In the genomic region with DNA sequence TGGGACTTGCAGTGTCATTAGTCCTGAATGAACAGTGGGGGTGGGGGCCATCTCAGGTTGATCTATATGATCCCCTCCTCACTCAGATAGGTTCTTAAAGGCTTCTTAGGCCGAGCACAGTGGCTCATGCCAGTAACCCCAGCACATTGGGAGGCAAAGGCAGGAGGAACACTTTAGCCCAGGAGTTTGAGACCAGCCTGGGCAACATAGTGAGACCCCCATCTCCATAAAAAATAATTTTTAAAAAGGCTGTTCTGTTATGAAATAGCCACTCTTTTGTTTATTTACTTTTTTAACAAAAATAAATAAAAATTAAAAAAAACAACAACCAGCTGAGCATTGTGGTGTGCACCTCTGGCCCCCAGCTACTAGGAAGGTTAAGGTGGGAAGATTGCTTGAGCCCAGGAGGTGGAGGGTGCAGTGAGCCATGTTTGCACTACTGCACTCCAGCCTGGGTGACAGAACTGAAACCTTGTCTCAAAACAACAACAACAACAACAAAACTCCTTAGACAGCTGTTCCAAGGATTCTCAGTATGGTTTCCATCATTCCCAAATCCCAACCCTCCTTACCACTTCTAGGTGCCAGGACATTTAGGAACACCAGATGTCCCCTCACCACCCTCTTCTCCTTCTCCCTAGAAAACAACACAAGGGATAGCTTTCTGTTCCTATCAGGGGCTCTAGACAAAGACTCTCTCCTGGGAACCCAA, we compare ENCODE assay signal across 8 cellular contexts. TPM values are rescaled to one million over a fixed set of nuclear protein-coding genes. Genes with fewer than 3 reads are reported as not detected.
A peak's percentile ranks its signal among the peaks of the same experiment; 100 is the strongest.
DNase-seq lines count a peak whose midpoint lies in the region; ATAC-seq, FAIRE-seq and TF ChIP-seq lines count a peak whose summit lies in the region.

No MANE protein-coding gene starts in this region.

- FAIRE-seq in endothelial cell of umbilical vein (lab: Jason Lieb, UNC): no peak

- 0 out of 2 replicates have a peak, but pooled peaks cover 4% of the 10 kb centered on the region for H3K36me3 ChIP-seq in PC-3 (ENCODE audit: low read depth, low read length)
- no peaks in the 10 kb centered on the region for H3K36me3 ChIP-seq in endothelial cell of umbilical vein (ENCODE audit: control insufficient read depth in 2 of 2, extremely low read depth in 1 of 2, insufficient read depth in 2 of 2, low read length in 2 of 2)
- H3K36me3 ChIP-seq in prostate gland: no peaks in the 10 kb centered on the region

- intact Hi-C loops in PC-3 (cut with micrococcal nuclease): no loop called here
- intact Hi-C loops in endothelial cell of umbilical vein (cut with micrococcal nuclease): no loop called here
- intact Hi-C loops in prostate gland (cut with DNase I): loop anchor here (2.0 kb wide), 1 partner anchor 134 kb away; no protein-coding TSS in a partner anchor

- H3K9me1 ChIP-seq in endothelial cell of umbilical vein (replicated peaks; ENCODE audit: control insufficient read depth, extremely low read depth, insufficient read depth, low read length): no peaks in the 10 kb centered on the region

- DNase-seq in DMS 273 treated with DMSO at 0.1 percent for 48 hours (lab: John Stamatoyannopoulos, UW) (peak; percentile 33), PC-3 (no peak), endothelial cell of umbilical vein (ENCODE audit: low read depth, low spot score) (no peak), prostate gland (ENCODE audit: low spot score) (no peak), NCI-H2081 treated with DMSO at 0.1 percent for 48 hours (lab: John Stamatoyannopoulos, UW) (no peak), GDM1 (lab: John Stamatoyannopoulos, UW) (no peak), activated gamma-delta T cell (lab: John Stamatoyannopoulos, UW) (no peak), NCI-H187 treated with DMSO at 0.1 percent for 48 hours (lab: John Stamatoyannopoulos, UW) (no peak)

- H2AFZ ChIP-seq in PC-3 (ENCODE audit: low read length): peak overlapping the region; percentile 49; the same call in 1 of the 2 replicates
- peak overlapping the region; percentile 68 for H2AFZ ChIP-seq in endothelial cell of umbilical vein (ENCODE audit: low read depth, low read length)

- 6% methylated on average over 1 of the region's 1 CpG for WGBS in prostate gland

- 0 out of 2 replicates have a peak, but pooled peaks cover 7% of the 10 kb centered on the region for H4K20me1 ChIP-seq in PC-3 (ENCODE audit: low read length)
- H4K20me1 ChIP-seq in endothelial cell of umbilical vein (replicated peaks; ENCODE audit: control insufficient read depth, extremely low read depth, insufficient read depth, low read length): no peaks in the 10 kb centered on the region

- no peak for ATAC-seq in PC-3

- H3K79me2 ChIP-seq in PC-3 (ENCODE audit: low read length) (peaks cover 34% of the 10 kb centered on the region), endothelial cell of umbilical vein (ENCODE audit: control insufficient read depth, insufficient read depth, low read length) (peaks cover 29% of the 10 kb centered on the region)

- peak overlapping the region; percentile 96 for H3K27ac ChIP-seq in PC-3 (ENCODE audit: low read length)
- peak overlapping the region; percentile 98 for H3K27ac ChIP-seq in endothelial cell of umbilical vein (ENCODE audit: insufficient read depth, low read depth, low read length)
- H3K27ac ChIP-seq in prostate gland: peak overlapping the region; percentile 93 to 98

- no peaks in the 10 kb centered on the region for H3F3A ChIP-seq in PC-3 (ENCODE audit: low read length, unreplicated experiment)

- H3K9me3 ChIP-seq in PC-3 (ENCODE audit: low read length) (no peaks in the 10 kb centered on the region), endothelial cell of umbilical vein (replicated peaks; ENCODE audit: control insufficient read depth, insufficient read depth, low read length) (no peaks in the 10 kb centered on the region), prostate gland (no peaks in the 10 kb centered on the region)

- TF ChIP-seq POLR2A in endothelial cell of umbilical vein (IDR thresholded peaks at IDR 0.05; ENCODE audit: low read depth, low read length) (no peak), prostate gland (IDR thresholded peaks at IDR 0.05) (peak; percentile 8)

- H3K27me3 ChIP-seq in PC-3 (ENCODE audit: low read length): no peaks in the 10 kb centered on the region
- no peaks in the 10 kb centered on the region for H3K27me3 ChIP-seq in endothelial cell of umbilical vein (ENCODE audit: control insufficient read depth in 2 of 2, insufficient read depth in 2 of 2, low read length in 2 of 2)
- H3K27me3 ChIP-seq in prostate gland (replicated peaks; ENCODE audit: insufficient read depth): no peaks in the 10 kb centered on the region

- TSS peak; percentile 42 for BruUV-seq in PC-3 (replicated peaks; lab: Mats Ljungman, UMichigan)
- BruUV-seq in endothelial cell of umbilical vein (replicated peaks; lab: Mats Ljungman, UMichigan): no TSS peak

- H3K4me3 ChIP-seq in PC-3 (ENCODE audit: low read length) (no peak overlapping the region), endothelial cell of umbilical vein (replicated peaks in 1 of 3; ENCODE audit: insufficient read depth in 1 of 3, low read depth in 1 of 3, low read length in 3 of 3) (no peak overlapping the region), prostate gland (no peak overlapping the region)

- dilution Hi-C loops in endothelial cell of umbilical vein (cut with MboI; ENCODE audit: extremely low pct_ligation_motif_present, low sequenced_read_pairs): no loop called here

- CTCF ChIA-PET in PC-3 (lab: Charles Lee): no interaction called here
- CTCF ChIA-PET in endothelial cell of umbilical vein (lab: Charles Lee): interaction anchor here (1.1 to 9.3 kb wide), 5 partner anchors 10 to 135 kb away, joined by 3 to 201 read pairs (median 62); no protein-coding TSS in a partner anchor

- no peak for TF ChIP-seq CTCF in PC-3 (conservative IDR thresholded peaks at IDR 0.05; ENCODE audit: low read depth, low read length)
- TF ChIP-seq CTCF in endothelial cell of umbilical vein (IDR thresholded peaks at IDR 0.05; ENCODE audit: extremely low read depth in 1 of 2, insufficient read depth in 1 of 2, low read depth in 1 of 2, low read length in 2 of 2): no peak
- TF ChIP-seq CTCF in prostate gland (IDR thresholded peaks at IDR 0.05): no peak

- no peaks in the 10 kb centered on the region for H3K9me2 ChIP-seq in PC-3 (replicated peaks; ENCODE audit: low read length)

- POLR2A ChIA-PET in PC-3 (lab: Charles Lee; ENCODE audit: unreplicated experiment) (no interaction called here), endothelial cell of umbilical vein (lab: Charles Lee) (interaction anchor here (1.3 to 3.8 kb wide), 3 partner anchors 9 to 36 kb away, joined by 3 to 19 read pairs (median 12); no protein-coding TSS in a partner anchor)

- H3K9ac ChIP-seq in PC-3 (ENCODE audit: low read length) (peak overlapping the region; percentile 35; the same call in 1 of the 2 replicates), endothelial cell of umbilical vein (replicated peaks; ENCODE audit: extremely low read depth, insufficient read depth, low read length) (peak overlapping the region; percentile 83)

- H3K4me2 ChIP-seq in PC-3 (ENCODE audit: low read length) (peak overlapping the region; percentile 81), endothelial cell of umbilical vein (ENCODE audit: insufficient read depth, low read length) (peak overlapping the region; percentile 21)

- peaks cover 35% of the 10 kb centered on the region for H3K4me1 ChIP-seq in PC-3 (ENCODE audit: insufficient read depth, low read length)
- H3K4me1 ChIP-seq in endothelial cell of umbilical vein (ENCODE audit: control insufficient read depth, extremely low read depth, insufficient read depth, low read length): peaks cover 38% of the 10 kb centered on the region
- H3K4me1 ChIP-seq in prostate gland (replicated peaks): peaks cover 26% of the 10 kb centered on the region

TF ChIP-seq in endothelial cell of umbilical vein, 7 proteins besides CTCF, POLR2A, EP300 and RAD21 (continues in another document):
- TF ChIP-seq JUN (IDR thresholded peaks at IDR 0.05; ENCODE audit: borderline replicate concordance, insufficient read depth, insufficient read length, low read depth): no peak
- no peak for TF ChIP-seq MYC (IDR thresholded peaks at IDR 0.05; ENCODE audit: low read depth, low read length)
- no peak for TF ChIP-seq GATA2 (IDR thresholded peaks at IDR 0.05; ENCODE audit: insufficient read depth, insufficient read length, low read depth, low read length)

RNA-seq across cellular contexts. Expression of a gene that starts 2.0 kb away (rescaled TPM):
- total RNA-seq in PC-3 (2014; rRNA removed) (119 and 236 TPM in 2 replicates), endothelial cell of umbilical vein (87.7 and 93.4 TPM in 2 replicates), prostate gland (10 to 100 TPM; 90.0 to 92.5 TPM)
- 89.3 and 125 TPM in 2 replicates for polyA plus RNA-seq in endothelial cell of umbilical vein
- 108 and 132 TPM in 2 replicates for polyA plus RNA-seq in endothelial cell of umbilical vein (2011; cell fraction: cytosol; rRNA removed)
- polyA plus RNA-seq in endothelial cell of umbilical vein (2011; cell fraction: nucleus; rRNA removed): 63.6 and 73.8 TPM in 2 replicates
- 92.2 and 107 TPM in 2 replicates for polyA plus RNA-seq in endothelial cell of umbilical vein (2012)
- polyA minus RNA-seq in endothelial cell of umbilical vein: 39.8 and 43.5 TPM in 2 replicates
- 44.3 TPM for polyA minus RNA-seq in endothelial cell of umbilical vein (2011; cell fraction: cytosol; rRNA and poly(A)+ RNA removed)
- 13.5 and 18.9 TPM in 2 replicates for polyA minus RNA-seq in endothelial cell of umbilical vein (2011; cell fraction: nucleus; rRNA and poly(A)+ RNA removed)

RNA-seq across cellular contexts. Expression of a gene that starts 4.7 kb away (rescaled TPM):
- total RNA-seq in PC-3 (2014; rRNA removed) (113 and 160 TPM in 2 replicates), endothelial cell of umbilical vein (193 and 199 TPM in 2 replicates), prostate gland (100 to 1,000 TPM in 1 of 2 donors, 10 to 100 TPM in 1; 97.3 to 132 TPM)
- polyA plus RNA-seq in endothelial cell of umbilical vein: 69.7 and 72.8 TPM in 2 replicates
- 83.1 and 87.7 TPM in 2 replicates for polyA plus RNA-seq in endothelial cell of umbilical vein (2011; cell fraction: cytosol; rRNA removed)
- polyA plus RNA-seq in endothelial cell of umbilical vein (2011; cell fraction: nucleus; rRNA removed): 96.6 and 103 TPM in 2 replicates
- 92.9 and 99.3 TPM in 2 replicates for polyA plus RNA-seq in endothelial cell of umbilical vein (2012)
- polyA minus RNA-seq in endothelial cell of umbilical vein: 30.7 and 35.9 TPM in 2 replicates
- polyA minus RNA-seq in endothelial cell of umbilical vein (2011; cell fraction: cytosol; rRNA and poly(A)+ RNA removed): 29.4 TPM
- 23.7 and 46.5 TPM in 2 replicates for polyA minus RNA-seq in endothelial cell of umbilical vein (2011; cell fraction: nucleus; rRNA and poly(A)+ RNA removed)

RNA-seq across cellular contexts. Expression of a gene that starts 26.3 kb away (rescaled TPM):
- total RNA-seq in PC-3 (2014; rRNA removed): 0.26 and 0.58 TPM in 2 replicates
- total RNA-seq in endothelial cell of umbilical vein: 0.78 and 1.3 TPM in 2 replicates
- polyA plus RNA-seq in endothelial cell of umbilical vein: 1.2 and 1.6 TPM in 2 replicates
- polyA plus RNA-seq in endothelial cell of umbilical vein (2011; cell fraction: cytosol; rRNA removed): 0.83 and 0.97 TPM in 2 replicates
- polyA plus RNA-seq in endothelial cell of umbilical vein (2011; cell fraction: nucleus; rRNA removed): 0.75 and 0.77 TPM in 2 replicates
- 1.4 and 2.9 TPM in 2 replicates for polyA plus RNA-seq in endothelial cell of umbilical vein (2012)
- polyA minus RNA-seq in endothelial cell of umbilical vein: 0.73 and 1.1 TPM in 2 replicates
- not detected for polyA minus RNA-seq in endothelial cell of umbilical vein (2011; cell fraction: cytosol; rRNA and poly(A)+ RNA removed)
- 0.19 TPM in 2 replicates for polyA minus RNA-seq in endothelial cell of umbilical vein (2011; cell fraction: nucleus; rRNA and poly(A)+ RNA removed)
- total RNA-seq in prostate gland: 10 to 100 TPM in 1 of 2 donors, 1 to 10 TPM in 1; 7.9 to 10.7 TPM
